Comparison of ENCODE assay signal across 10 cellular contexts in genomic region chr4:86497980-86498379, GRCh38.
A peak's percentile ranks its signal among the peaks of the same experiment; 100 is the strongest.
DNase-seq lines count a peak whose midpoint lies in the region; ATAC-seq, FAIRE-seq and TF ChIP-seq lines count a peak whose summit lies in the region.
"Had no signal": no experiment of that assay in that cellular context is flagged by ENCODE, and none has a peak within 500 bp of the region (broad histone marks: within the 10 kb centered on the region; RNA-seq: fewer than 3 reads in every experiment).

No MANE protein-coding gene starts in this region.

- H3K4me1 ChIP-seq in RWPE2 (ENCODE audit: insufficient read depth, poor library complexity, severe bottlenecking) (peaks cover 31% of the 10 kb centered on the region), psoas muscle (peaks cover 28% of the 10 kb centered on the region), HepG2 (ENCODE audit: insufficient read depth, low read length) (no peaks in the 10 kb centered on the region)

- no peak for TF ChIP-seq RAD21 in HepG2 (CRISPR knock-in tag; IDR thresholded peaks at IDR 0.05)

- H4K20me1 ChIP-seq in HepG2 (ENCODE audit: insufficient read depth, low read length), result no peaks in the 10 kb centered on the region

- H2AFZ ChIP-seq in HepG2 (ENCODE audit: low read length), result no peak overlapping the region

- CTCF ChIA-PET in HepG2 (lab: Yijun Ruan, JAX; ENCODE audit: low intra/inter-chr PET ratio, low total read pairs), result interaction anchor here (2.0 to 3.8 kb wide), 2 partner anchors 397 to 398 kb away, joined by 11 to 25 read pairs; no protein-coding TSS in a partner anchor

- BruUV-seq in HepG2 (replicated peaks; lab: Mats Ljungman, UMichigan), result no TSS peak

- FAIRE-seq in GM19239 (lab: Jason Lieb, UNC), result peak; percentile 4
- no peak for FAIRE-seq in HepG2 (lab: Jason Lieb, UNC)

- H3K27ac ChIP-seq in RWPE2 (ENCODE audit: poor library complexity, severe bottlenecking) (peak overlapping the region; percentile 64), psoas muscle (no peak overlapping the region), HepG2 (ENCODE audit: extremely low read length, insufficient read depth, low read length) (no peak overlapping the region)
- H3K27ac ChIP-seq: WERI-Rb-1 had no signal

- DNase-seq in GM19239 (ENCODE audit: insufficient read length, low spot score) (no peak), RWPE2 (ENCODE audit: low spot score) (no peak), foreskin melanocyte (peak; percentile 62), psoas muscle (no peak), HT-29 (ENCODE audit: low spot score) (no peak), HepG2 (ENCODE audit: low spot score) (no peak), activated T-cell treated with anti-CD3 and anti-CD28 coated beads for 4 hours (no peak)

- intact Hi-C loops in psoas muscle (cut with DNase I) (loop anchor here (2.0 to 10.0 kb wide), 3 partner anchors 397 to 617 kb away; no protein-coding TSS in a partner anchor), HepG2 (cut with micrococcal nuclease; ENCODE audit: unreplicated experiment) (no loop called here)

- no peaks in the 10 kb centered on the region for H3K27me3 ChIP-seq in RWPE2 (ENCODE audit: insufficient read depth, poor library complexity, severe bottlenecking)
- no peaks in the 10 kb centered on the region for H3K27me3 ChIP-seq in psoas muscle (ENCODE audit: insufficient read depth in 3 of 3, low read length in 2 of 3)
- H3K27me3 ChIP-seq in HepG2 (ENCODE audit: control insufficient read depth in 1 of 2, insufficient read depth in 2 of 2, low read length in 2 of 2), result no peaks in the 10 kb centered on the region

- POLR2A ChIA-PET in HepG2 (lab: Yijun Ruan, JAX), result no interaction called here

- TF ChIP-seq POLR2A in HepG2 (IDR thresholded peaks at IDR 0.05; ENCODE audit: insufficient read depth in 1 of 2, low read depth in 2 of 2, low read length in 2 of 2), result no peak

- WGBS in psoas muscle, 3 donors, result 52 to 67% (median 53%) methylated on average over 2 of the region's 2 CpGs
- 0% methylated on average over 2 of the region's 2 CpGs for WGBS in HepG2 (ENCODE audit: low lambda C conversion rate)

- TF ChIP-seq CTCF in RWPE2 (IDR thresholded peaks at IDR 0.05; ENCODE audit: poor library complexity, severe bottlenecking) (no peak), psoas muscle (IDR thresholded peaks at IDR 0.05) (no peak), HepG2 (CRISPR knock-in tag; IDR thresholded peaks at IDR 0.05) (no peak)

- ATAC-seq in RWPE2 (ENCODE audit: low read depth) (no peak), psoas muscle (peak in 3 of 4 donors; percentile 20 to 56 (median 52)), HepG2 (no peak), GM21526 (IDR thresholded peaks at IDR 0.05; ENCODE audit: low FRiP score, unreplicated experiment) (no peak)

- H3K4me2 ChIP-seq in HepG2 (ENCODE audit: low read depth, low read length), result no peak overlapping the region

- H3K9me3 ChIP-seq in RWPE2 (ENCODE audit: severe bottlenecking) (no peaks in the 10 kb centered on the region), psoas muscle (no peaks in the 10 kb centered on the region), HepG2 (ENCODE audit: low read length) (no peaks in the 10 kb centered on the region)

- no peak overlapping the region for H3K9ac ChIP-seq in HepG2 (ENCODE audit: insufficient read depth, low read depth, low read length)

- in situ Hi-C loops in HepG2 (cut with HindIII; ENCODE audit: extremely low pct_ligation_motif_present, low pct_unique_long_range_greater_than_20kb), result loop anchor here (5.0 kb wide), 1 partner anchor 399 kb away; no protein-coding TSS in a partner anchor

- H3K36me3 ChIP-seq in RWPE2 (ENCODE audit: low read depth) (no peaks in the 10 kb centered on the region), psoas muscle (ENCODE audit: insufficient read depth in 1 of 2, low read depth in 1 of 2) (no peaks in the 10 kb centered on the region), HepG2 (replicated peaks in 1 of 2; ENCODE audit: control insufficient read depth in 1 of 2, insufficient read depth in 2 of 2, low read length in 2 of 2) (no peaks in the 10 kb centered on the region)
- H3K36me3 ChIP-seq: WERI-Rb-1 had no signal

- H3K4me3 ChIP-seq in RWPE2 (ENCODE audit: severe bottlenecking) (no peak overlapping the region), psoas muscle (no peak overlapping the region), HepG2 (replicated peaks in 1 of 3; ENCODE audit: insufficient read depth in 1 of 3, low read depth in 2 of 3, low read length in 3 of 3) (no peak overlapping the region)
- H3K4me3 ChIP-seq: lung had no signal

- no peaks in the 10 kb centered on the region for H3K79me2 ChIP-seq in HepG2 (ENCODE audit: insufficient read depth, low read length)

- TF ChIP-seq EP300 in HepG2 (IDR thresholded peaks at IDR 0.05; ENCODE audit: low read depth in 2 of 2, low read length in 2 of 2) (no peak), HepG2 (CRISPR knock-in tag; IDR thresholded peaks at IDR 0.05; ENCODE audit: borderline replicate concordance) (no peak)

TF ChIP-seq in HepG2, 621 proteins besides CTCF, POLR2A, EP300 and RAD21:
- TF ChIP-seq ZNF441 (CRISPR knock-in tag; IDR thresholded peaks at IDR 0.05; ENCODE audit: borderline replicate concordance), result no peak
- TF ChIP-seq ZNF251 (CRISPR knock-in tag; IDR thresholded peaks at IDR 0.05), result no peak
- no peak for TF ChIP-seq DR1 (CRISPR knock-in tag; IDR thresholded peaks at IDR 0.05)
- no peak for TF ChIP-seq ZNF44 (CRISPR knock-in tag; IDR thresholded peaks at IDR 0.05)
- TF ChIP-seq ZBTB3 (CRISPR knock-in tag; IDR thresholded peaks at IDR 0.05; ENCODE audit: borderline replicate concordance, low read depth), result no peak
- no peak for TF ChIP-seq ZNF737 (CRISPR knock-in tag; IDR thresholded peaks at IDR 0.05; ENCODE audit: borderline replicate concordance)
- no peak for TF ChIP-seq ZNF891 (CRISPR knock-in tag; IDR thresholded peaks at IDR 0.05)
- TF ChIP-seq TOE1 (CRISPR knock-in tag; IDR thresholded peaks at IDR 0.05), result no peak
- no peak for TF ChIP-seq ZNF749 (CRISPR knock-in tag; IDR thresholded peaks at IDR 0.05; ENCODE audit: borderline replicate concordance)
- no peak for TF ChIP-seq BORCS8-MEF2B (CRISPR knock-in tag; IDR thresholded peaks at IDR 0.05)
- TF ChIP-seq ZBTB46 (CRISPR knock-in tag; IDR thresholded peaks at IDR 0.05; ENCODE audit: borderline replicate concordance), result no peak
- no peak for TF ChIP-seq SMAD3 (CRISPR knock-in tag; IDR thresholded peaks at IDR 0.05)
- no peak for TF ChIP-seq FLYWCH1 (CRISPR knock-in tag; IDR thresholded peaks at IDR 0.05)
- no peak for TF ChIP-seq ZBED4 (CRISPR knock-in tag; IDR thresholded peaks at IDR 0.05; ENCODE audit: borderline replicate concordance)
- no peak for TF ChIP-seq ZBTB8A (CRISPR knock-in tag; IDR thresholded peaks at IDR 0.05; ENCODE audit: borderline replicate concordance, low read depth)
- no peak for TF ChIP-seq ZMYM2 (CRISPR knock-in tag; IDR thresholded peaks at IDR 0.05)
- no peak for TF ChIP-seq BCL6 (CRISPR knock-in tag; IDR thresholded peaks at IDR 0.05)
- no peak for TF ChIP-seq IKZF4 (CRISPR knock-in tag; IDR thresholded peaks at IDR 0.05; ENCODE audit: borderline replicate concordance, low read depth, not compliant biosample characterization)
TF ChIP-seq in HepG2: peak in this region for 0.

Comparison
In these comparisons a context has a peak if more than half of its experiments do, and no peak if none do; other contexts are left out.
1. ATAC-seq: peak in psoas muscle (3 of 4); none in RWPE2 (single experiment), HepG2 (single experiment) and GM21526 (single experiment).